In genomic region chr6:43347444-43347843, GRCh38 we compare ENCODE assay signal across 12 cellular contexts. TPM values are rescaled to one million over a fixed set of nuclear protein-coding genes. Genes with fewer than 3 reads are reported as not detected.
"Had no signal": no experiment of that assay in that cellular context is flagged by ENCODE, and none has a peak within 500 bp of the region (broad histone marks: within the 10 kb centered on the region; RNA-seq: fewer than 3 reads in every experiment).

No MANE protein-coding gene starts in this region.

- H2AFZ ChIP-seq: GM23248 had no signal

- H3K4me3 ChIP-seq: GM23248, HAP-1 had no signal

- H3K27ac Mint-ChIP-seq: HFFc6, IgD-negative memory B cell had no signal

- H3K4me1 Mint-ChIP-seq: IgD-negative memory B cell had no signal

- H3K27ac ChIP-seq: GM23248, HL-60, KMS-11 had no signal

- H3K4me1 ChIP-seq: HAP-1 had no signal

- H3K4me2 ChIP-seq: KMS-11 had no signal

- H3K9ac ChIP-seq: GM23248, KMS-11 had no signal

- H3K27me3 Mint-ChIP-seq: IgD-negative memory B cell had no signal

- ATAC-seq: HCT116, HepG2 had no signal

- H3K4me3 Mint-ChIP-seq: HFFc6, IgD-negative memory B cell had no signal

- DNase-seq: GM23248, H7, HFFc6, KBM-7 had no signal

- H3K9me3 ChIP-seq: HAP-1 had no signal

- H3K9me3 Mint-ChIP-seq: HFFc6, IgD-negative memory B cell had no signal

RNA-seq across cellular contexts. Expression of gene CRIP3, which starts 38.8 kb away (rescaled TPM):
- total RNA-seq: GM23248, HFFc6, HT1080 had no signal
- polyA plus RNA-seq: GM23248 had no signal

RNA-seq across cellular contexts. Expression of gene SLC22A7, which starts 49.4 kb away (rescaled TPM):
- total RNA-seq: GM23248, H1, H7, HFFc6, HT1080 had no signal
- polyA plus RNA-seq: GM23248, H1, IgD-negative memory B cell had no signal
